1 cellular context compared by ENCODE assay signal in the genomic region with DNA sequence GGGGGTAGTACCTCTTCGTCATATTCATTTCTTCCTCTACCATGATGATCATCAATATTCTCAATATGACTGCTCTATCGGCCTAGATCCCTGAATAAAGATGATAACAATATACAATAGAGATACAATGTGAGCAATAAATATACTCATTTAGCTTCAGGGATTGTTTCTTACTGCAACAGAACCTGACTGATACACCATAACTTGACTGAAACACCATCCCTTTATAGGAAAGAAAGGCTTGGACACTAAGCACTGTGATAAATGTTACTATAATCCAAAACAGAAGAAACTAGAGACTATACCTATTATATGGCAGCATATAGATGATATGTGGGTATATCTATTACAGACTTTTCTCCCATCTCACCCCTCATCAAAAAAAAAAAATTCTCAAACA.
TF ChIP-seq lines count a peak whose summit lies in the region.

No MANE protein-coding gene starts in this region.

TF ChIP-seq in WTC11, 78 proteins besides CTCF, POLR2A, EP300 and RAD21 (continued from another document):
- TF ChIP-seq, protein P1, sequence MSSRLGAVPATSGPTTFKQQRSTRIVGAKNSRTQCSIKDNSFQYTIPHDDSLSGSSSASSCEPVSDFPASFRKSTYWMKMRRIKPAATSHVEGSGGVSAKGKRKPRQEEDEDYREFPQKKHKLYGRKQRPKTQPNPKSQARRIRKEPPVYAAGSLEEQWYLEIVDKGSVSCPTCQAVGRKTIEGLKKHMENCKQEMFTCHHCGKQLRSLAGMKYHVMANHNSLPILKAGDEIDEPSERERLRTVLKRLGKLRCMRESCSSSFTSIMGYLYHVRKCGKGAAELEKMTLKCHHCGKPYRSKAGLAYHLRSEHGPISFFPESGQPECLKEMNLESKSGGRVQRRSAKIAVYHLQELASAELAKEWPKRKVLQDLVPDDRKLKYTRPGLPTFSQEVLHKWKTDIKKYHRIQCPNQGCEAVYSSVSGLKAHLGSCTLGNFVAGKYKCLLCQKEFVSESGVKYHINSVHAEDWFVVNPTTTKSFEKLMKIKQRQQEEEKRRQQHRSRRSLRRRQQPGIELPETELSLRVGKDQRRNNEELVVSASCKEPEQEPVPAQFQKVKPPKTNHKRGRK (CRISPR knock-in tag; IDR thresholded peaks at IDR 0.05; ENCODE audit: borderline replicate concordance): no peak
- TF ChIP-seq GRHL2 (CRISPR knock-in tag; IDR thresholded peaks at IDR 0.05; ENCODE audit: insufficient replicate concordance, severe bottlenecking): no peak
- TF ChIP-seq, protein P2, sequence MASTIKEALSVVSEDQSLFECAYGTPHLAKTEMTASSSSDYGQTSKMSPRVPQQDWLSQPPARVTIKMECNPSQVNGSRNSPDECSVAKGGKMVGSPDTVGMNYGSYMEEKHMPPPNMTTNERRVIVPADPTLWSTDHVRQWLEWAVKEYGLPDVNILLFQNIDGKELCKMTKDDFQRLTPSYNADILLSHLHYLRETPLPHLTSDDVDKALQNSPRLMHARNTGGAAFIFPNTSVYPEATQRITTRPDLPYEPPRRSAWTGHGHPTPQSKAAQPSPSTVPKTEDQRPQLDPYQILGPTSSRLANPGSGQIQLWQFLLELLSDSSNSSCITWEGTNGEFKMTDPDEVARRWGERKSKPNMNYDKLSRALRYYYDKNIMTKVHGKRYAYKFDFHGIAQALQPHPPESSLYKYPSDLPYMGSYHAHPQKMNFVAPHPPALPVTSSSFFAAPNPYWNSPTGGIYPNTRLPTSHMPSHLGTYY (CRISPR knock-in tag; IDR thresholded peaks at IDR 0.05): no peak
- no peak for TF ChIP-seq EMX1 (CRISPR knock-in tag; IDR thresholded peaks at IDR 0.05)
- no peak for TF ChIP-seq ATF1 (CRISPR knock-in tag; IDR thresholded peaks at IDR 0.05)
- no peak for TF ChIP-seq TEAD4 (CRISPR knock-in tag; IDR thresholded peaks at IDR 0.05)
- no peak for TF ChIP-seq SP1 (CRISPR knock-in tag; conservative IDR thresholded peaks at IDR 0.05)
- TF ChIP-seq NR1H2 (CRISPR knock-in tag; IDR thresholded peaks at IDR 0.05): no peak
- TF ChIP-seq, protein P3, sequence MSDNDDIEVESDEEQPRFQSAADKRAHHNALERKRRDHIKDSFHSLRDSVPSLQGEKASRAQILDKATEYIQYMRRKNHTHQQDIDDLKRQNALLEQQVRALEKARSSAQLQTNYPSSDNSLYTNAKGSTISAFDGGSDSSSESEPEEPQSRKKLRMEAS (CRISPR knock-in tag; IDR thresholded peaks at IDR 0.05): no peak
- TF ChIP-seq, protein P4, sequence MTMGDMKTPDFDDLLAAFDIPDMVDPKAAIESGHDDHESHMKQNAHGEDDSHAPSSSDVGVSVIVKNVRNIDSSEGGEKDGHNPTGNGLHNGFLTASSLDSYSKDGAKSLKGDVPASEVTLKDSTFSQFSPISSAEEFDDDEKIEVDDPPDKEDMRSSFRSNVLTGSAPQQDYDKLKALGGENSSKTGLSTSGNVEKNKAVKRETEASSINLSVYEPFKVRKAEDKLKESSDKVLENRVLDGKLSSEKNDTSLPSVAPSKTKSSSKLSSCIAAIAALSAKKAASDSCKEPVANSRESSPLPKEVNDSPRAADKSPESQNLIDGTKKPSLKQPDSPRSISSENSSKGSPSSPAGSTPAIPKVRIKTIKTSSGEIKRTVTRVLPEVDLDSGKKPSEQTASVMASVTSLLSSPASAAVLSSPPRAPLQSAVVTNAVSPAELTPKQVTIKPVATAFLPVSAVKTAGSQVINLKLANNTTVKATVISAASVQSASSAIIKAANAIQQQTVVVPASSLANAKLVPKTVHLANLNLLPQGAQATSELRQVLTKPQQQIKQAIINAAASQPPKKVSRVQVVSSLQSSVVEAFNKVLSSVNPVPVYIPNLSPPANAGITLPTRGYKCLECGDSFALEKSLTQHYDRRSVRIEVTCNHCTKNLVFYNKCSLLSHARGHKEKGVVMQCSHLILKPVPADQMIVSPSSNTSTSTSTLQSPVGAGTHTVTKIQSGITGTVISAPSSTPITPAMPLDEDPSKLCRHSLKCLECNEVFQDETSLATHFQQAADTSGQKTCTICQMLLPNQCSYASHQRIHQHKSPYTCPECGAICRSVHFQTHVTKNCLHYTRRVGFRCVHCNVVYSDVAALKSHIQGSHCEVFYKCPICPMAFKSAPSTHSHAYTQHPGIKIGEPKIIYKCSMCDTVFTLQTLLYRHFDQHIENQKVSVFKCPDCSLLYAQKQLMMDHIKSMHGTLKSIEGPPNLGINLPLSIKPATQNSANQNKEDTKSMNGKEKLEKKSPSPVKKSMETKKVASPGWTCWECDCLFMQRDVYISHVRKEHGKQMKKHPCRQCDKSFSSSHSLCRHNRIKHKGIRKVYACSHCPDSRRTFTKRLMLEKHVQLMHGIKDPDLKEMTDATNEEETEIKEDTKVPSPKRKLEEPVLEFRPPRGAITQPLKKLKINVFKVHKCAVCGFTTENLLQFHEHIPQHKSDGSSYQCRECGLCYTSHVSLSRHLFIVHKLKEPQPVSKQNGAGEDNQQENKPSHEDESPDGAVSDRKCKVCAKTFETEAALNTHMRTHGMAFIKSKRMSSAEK (CRISPR knock-in tag; IDR thresholded peaks at IDR 0.05; ENCODE audit: borderline replicate concordance): no peak
- TF ChIP-seq, protein P5, sequence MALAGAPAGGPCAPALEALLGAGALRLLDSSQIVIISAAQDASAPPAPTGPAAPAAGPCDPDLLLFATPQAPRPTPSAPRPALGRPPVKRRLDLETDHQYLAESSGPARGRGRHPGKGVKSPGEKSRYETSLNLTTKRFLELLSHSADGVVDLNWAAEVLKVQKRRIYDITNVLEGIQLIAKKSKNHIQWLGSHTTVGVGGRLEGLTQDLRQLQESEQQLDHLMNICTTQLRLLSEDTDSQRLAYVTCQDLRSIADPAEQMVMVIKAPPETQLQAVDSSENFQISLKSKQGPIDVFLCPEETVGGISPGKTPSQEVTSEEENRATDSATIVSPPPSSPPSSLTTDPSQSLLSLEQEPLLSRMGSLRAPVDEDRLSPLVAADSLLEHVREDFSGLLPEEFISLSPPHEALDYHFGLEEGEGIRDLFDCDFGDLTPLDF (CRISPR knock-in tag; IDR thresholded peaks at IDR 0.05): no peak
- no peak for TF ChIP-seq ZNF671 (CRISPR knock-in tag; IDR thresholded peaks at IDR 0.05)
- no peak for TF ChIP-seq SMAD4 (CRISPR knock-in tag; IDR thresholded peaks at IDR 0.05)
